8 cellular contexts compared by ENCODE assay signal in genomic region chr3:183385698-183386590, GRCh38. TPM values are rescaled to one million over a fixed set of nuclear protein-coding genes. Genes with fewer than 3 reads are reported as not detected.
A peak's percentile ranks its signal among the peaks of the same experiment; 100 is the strongest.
DNase-seq lines count a peak whose midpoint lies in the region; ATAC-seq lines count a peak whose summit lies in the region.

No MANE protein-coding gene starts in this region.

- peaks cover 0 to 4% of the 10 kb centered on the region in 2 donors for H3K36me3 Mint-ChIP-seq in CD4-positive, alpha-beta memory T cell
- no peaks in the 10 kb centered on the region for H3K36me3 Mint-ChIP-seq in activated naive CD4-positive, alpha-beta T cell treated with anti-CD3 and anti-CD28 coated beads, Interleukin-2, amount 50 U/mL, for 72 hours

- peak overlapping the region in 3 of 7 donors; percentile 6 to 83 (median 11) for H3K27ac Mint-ChIP-seq in CD4-positive, alpha-beta memory T cell
- no peak overlapping the region for H3K27ac Mint-ChIP-seq in activated naive CD4-positive, alpha-beta T cell treated with anti-CD3 and anti-CD28 coated beads, Interleukin-2, amount 50 U/mL, for 72 hours

- peaks cover 2 to 6% (median 4%) of the 10 kb centered on the region in 4 donors for H3K4me1 Mint-ChIP-seq in CD4-positive, alpha-beta memory T cell

- H3K27me3 ChIP-seq in CD4-positive, alpha-beta memory T cell (ENCODE audit: insufficient read depth, low read length) = no peaks in the 10 kb centered on the region
- no peaks in the 10 kb centered on the region for H3K27me3 ChIP-seq in SJCRH30

- no peaks in the 10 kb centered on the region for H3K27me3 Mint-ChIP-seq in CD4-positive, alpha-beta memory T cell

- no peaks in the 10 kb centered on the region for H3K4me1 ChIP-seq in CD4-positive, alpha-beta memory T cell (ENCODE audit: insufficient read depth, low read length)
- no peaks in the 10 kb centered on the region for H3K4me1 ChIP-seq in SJCRH30

- ATAC-seq in GM21381 (IDR thresholded peaks at IDR 0.05; ENCODE audit: unreplicated experiment) = peak; percentile 79
- ATAC-seq in activated naive CD4-positive, alpha-beta T cell treated with anti-CD3 and anti-CD28 coated beads, Interleukin-2, amount 50 U/mL, for 72 hours = peak; percentile 73 to 82
- no peak for ATAC-seq in GM21360 (IDR thresholded peaks at IDR 0.05; ENCODE audit: unreplicated experiment)

- POLR2A ChIA-PET in CD4-positive, alpha-beta memory T cell (lab: Charles Lee; ENCODE audit: partially characterized antibody) = interaction anchor here (1.0 to 1.3 kb wide), 2 partner anchors 42 to 263 kb away, joined by 3 to 5 read pairs; partner anchors contain the start of gene MCF2L2

- H3K9me3 ChIP-seq in CD4-positive, alpha-beta memory T cell (ENCODE audit: control insufficient read depth in 1 of 2, low read length in 2 of 2) = no peaks in the 10 kb centered on the region
- no peaks in the 10 kb centered on the region for H3K9me3 ChIP-seq in SJCRH30 (replicated peaks)

- no peak overlapping the region for H3K27ac ChIP-seq in CD4-positive, alpha-beta memory T cell (ENCODE audit: low read depth, low read length)
- no peak overlapping the region for H3K27ac ChIP-seq in SJCRH30

- CTCF ChIA-PET in CD4-positive, alpha-beta memory T cell (lab: Charles Lee; ENCODE audit: partially characterized antibody) = interaction anchor here (0.7 to 8.6 kb wide), 15 partner anchors 11 to 672 kb away, joined by 3 to 163 read pairs (median 4); partner anchors contain the start of gene MCF2L2

- DNase-seq in CD4-positive, alpha-beta memory T cell = peak; percentile 54 to 63 (median 55)
- peak; percentile 71 for DNase-seq in LoVo (ENCODE audit: low spot score)
- peak; percentile 18 to 79 for DNase-seq in SJCRH30
- DNase-seq in activated naive CD4-positive, alpha-beta T cell treated with anti-CD3 and anti-CD28 coated beads, Interleukin-2, amount 50 U/mL, for 72 hours (ENCODE audit: low spot score in 2 of 2) = peak in 1 of 2 donors; percentile 57
- peak in 31 of 42 donors; percentile 22 to 85 (median 56) for DNase-seq in head of caudate nucleus
- DNase-seq in pons (ENCODE audit: low spot score) = peak; percentile 73

- no peaks in the 10 kb centered on the region for H3K36me3 ChIP-seq in CD4-positive, alpha-beta memory T cell (ENCODE audit: insufficient read depth, low read length)
- H3K36me3 ChIP-seq in SJCRH30 = no peaks in the 10 kb centered on the region

- intact Hi-C loops in CD4-positive, alpha-beta memory T cell (cut with micrococcal nuclease) = loop anchor here (1.0 to 2.0 kb wide), 3 partner anchors 202 to 381 kb away; no protein-coding TSS in a partner anchor
- intact Hi-C loops in head of caudate nucleus (cut with DNase I) = loop anchor here (2.0 kb wide), 1 partner anchor 265 kb away; no protein-coding TSS in a partner anchor

- H3K4me3 Mint-ChIP-seq in CD4-positive, alpha-beta memory T cell = no peak overlapping the region

- no peaks in the 10 kb centered on the region for H3K9me3 Mint-ChIP-seq in CD4-positive, alpha-beta memory T cell
- no peaks in the 10 kb centered on the region for H3K9me3 Mint-ChIP-seq in activated naive CD4-positive, alpha-beta T cell treated with anti-CD3 and anti-CD28 coated beads, Interleukin-2, amount 50 U/mL, for 72 hours

- no peak overlapping the region for H3K4me3 ChIP-seq in CD4-positive, alpha-beta memory T cell (ENCODE audit: low read length in 2 of 2)
- no peak overlapping the region for H3K4me3 ChIP-seq in SJCRH30

RNA-seq across cellular contexts. Expression of gene MCF2L2, which starts 42.5 kb away (rescaled TPM):
- 1 to 10 TPM; 6.5 to 7.3 TPM for total RNA-seq in CD4-positive, alpha-beta memory T cell
- polyA plus RNA-seq in CD4-positive, alpha-beta memory T cell = 1 to 10 TPM in 1 of 2 donors, under 1 TPM in 1; 0.37 to 3.7 TPM
- 0.08 and 0.12 TPM in 2 replicates for total RNA-seq in SJCRH30 (2014; rRNA removed; shearing (Covaris generic))
- total RNA-seq in activated naive CD4-positive, alpha-beta T cell treated with anti-CD3 and anti-CD28 coated beads, Interleukin-2, amount 50 U/mL, for 72 hours = 1 to 10 TPM; 1.5 to 2.5 TPM
